ENCODE assay signal across 1 cellular context in the genomic region with DNA sequence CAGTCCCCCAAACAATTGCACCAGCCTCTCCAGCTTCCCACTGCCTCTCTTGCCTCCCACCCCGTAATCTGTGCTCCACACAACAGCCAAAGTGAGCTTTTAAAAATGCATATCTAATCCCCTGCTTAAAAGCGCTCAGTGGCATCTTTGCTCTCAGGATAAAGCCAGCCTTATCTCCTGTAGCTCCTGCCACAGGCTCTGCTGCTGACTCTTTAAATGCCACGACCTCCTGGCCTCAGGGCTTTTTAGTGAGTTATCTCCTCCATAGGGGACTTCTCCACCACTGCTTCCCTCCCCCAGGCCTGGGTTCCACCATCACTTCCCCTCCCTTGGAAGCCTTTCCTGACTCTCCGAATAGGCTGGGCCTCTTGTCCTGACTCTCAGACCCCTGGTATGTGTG.
TF ChIP-seq lines count a peak whose summit lies in the region.

No MANE protein-coding gene starts in this region.

TF ChIP-seq in K562, 482 proteins besides CTCF, POLR2A, EP300 and RAD21 (continued from another document and continues in another):
- no peak for TF ChIP-seq BRF2 (IDR thresholded peaks at IDR 0.05; ENCODE audit: borderline replicate concordance, insufficient read depth, insufficient read length)
- no peak for TF ChIP-seq ZNF699 (CRISPR knock-in tag; IDR thresholded peaks at IDR 0.05; ENCODE audit: insufficient replicate concordance)
- TF ChIP-seq ZNF324 (CRISPR knock-in tag; IDR thresholded peaks at IDR 0.05) = no peak
- TF ChIP-seq SNRNP70 (optimal IDR thresholded peaks at IDR 0.05; ENCODE audit: low read depth, low read length) = no peak
- TF ChIP-seq ZBTB8A (IDR thresholded peaks at IDR 0.05; ENCODE audit: partially characterized antibody) = no peak
- TF ChIP-seq PURB (CRISPR knock-in tag; IDR thresholded peaks at IDR 0.05; ENCODE audit: low read depth) = no peak
- TF ChIP-seq PRMT5 (CRISPR knock-in tag; IDR thresholded peaks at IDR 0.05) = no peak
- peak; percentile 62; the same call in 1 of the 2 replicates for TF ChIP-seq ZNF395 (CRISPR knock-in tag; IDR thresholded peaks at IDR 0.05)
- TF ChIP-seq, protein P1, sequence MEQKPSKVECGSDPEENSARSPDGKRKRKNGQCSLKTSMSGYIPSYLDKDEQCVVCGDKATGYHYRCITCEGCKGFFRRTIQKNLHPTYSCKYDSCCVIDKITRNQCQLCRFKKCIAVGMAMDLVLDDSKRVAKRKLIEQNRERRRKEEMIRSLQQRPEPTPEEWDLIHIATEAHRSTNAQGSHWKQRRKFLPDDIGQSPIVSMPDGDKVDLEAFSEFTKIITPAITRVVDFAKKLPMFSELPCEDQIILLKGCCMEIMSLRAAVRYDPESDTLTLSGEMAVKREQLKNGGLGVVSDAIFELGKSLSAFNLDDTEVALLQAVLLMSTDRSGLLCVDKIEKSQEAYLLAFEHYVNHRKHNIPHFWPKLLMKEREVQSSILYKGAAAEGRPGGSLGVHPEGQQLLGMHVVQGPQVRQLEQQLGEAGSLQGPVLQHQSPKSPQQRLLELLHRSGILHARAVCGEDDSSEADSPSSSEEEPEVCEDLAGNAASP (IDR thresholded peaks at IDR 0.05) = no peak
- no peak for TF ChIP-seq TOE1 (IDR thresholded peaks at IDR 0.05; ENCODE audit: borderline replicate concordance)
- no peak for TF ChIP-seq TOE1 (CRISPR knock-in tag; IDR thresholded peaks at IDR 0.05; ENCODE audit: borderline replicate concordance, low read depth)
- TF ChIP-seq KDM5B (IDR thresholded peaks at IDR 0.05; ENCODE audit: insufficient replicate concordance, low read depth, low read length) = no peak
- no peak for TF ChIP-seq RBM22 (IDR thresholded peaks at IDR 0.05; ENCODE audit: low read depth, low read length, poor library complexity, severe bottlenecking)
- TF ChIP-seq POU5F1 (IDR thresholded peaks at IDR 0.05; ENCODE audit: borderline replicate concordance, low read depth, low read length, partially characterized antibody) = no peak
- TF ChIP-seq TFAP4 (CRISPR knock-in tag; IDR thresholded peaks at IDR 0.05; ENCODE audit: borderline replicate concordance) = peak; percentile 30; the same call in 1 of the 2 replicates
- TF ChIP-seq, protein P2, sequence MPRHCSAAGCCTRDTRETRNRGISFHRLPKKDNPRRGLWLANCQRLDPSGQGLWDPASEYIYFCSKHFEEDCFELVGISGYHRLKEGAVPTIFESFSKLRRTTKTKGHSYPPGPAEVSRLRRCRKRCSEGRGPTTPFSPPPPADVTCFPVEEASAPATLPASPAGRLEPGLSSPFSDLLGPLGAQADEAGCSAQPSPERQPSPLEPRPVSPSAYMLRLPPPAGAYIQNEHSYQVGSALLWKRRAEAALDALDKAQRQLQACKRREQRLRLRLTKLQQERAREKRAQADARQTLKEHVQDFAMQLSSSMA (CRISPR knock-in tag; IDR thresholded peaks at IDR 0.05) = no peak
- no peak for TF ChIP-seq NFE2 (IDR thresholded peaks at IDR 0.05; ENCODE audit: low read depth)
- TF ChIP-seq ZNF134 (CRISPR knock-in tag; conservative IDR thresholded peaks at IDR 0.05) = no peak
- TF ChIP-seq WHSC1 (IDR thresholded peaks at IDR 0.05; ENCODE audit: low read length) = no peak
- TF ChIP-seq C11orf30 (IDR thresholded peaks at IDR 0.05; ENCODE audit: low read depth) = no peak
- no peak for TF ChIP-seq ZNF232 (CRISPR knock-in tag; IDR thresholded peaks at IDR 0.05)
- TF ChIP-seq MYC (IDR thresholded peaks at IDR 0.05; ENCODE audit: low read depth, low read length) = no peak
- no peak for TF ChIP-seq MYC (CRISPR knock-in tag; IDR thresholded peaks at IDR 0.05; ENCODE audit: borderline replicate concordance, low read depth)
- no peak for TF ChIP-seq TFE3 (CRISPR knock-in tag; IDR thresholded peaks at IDR 0.05)
- no peak for TF ChIP-seq RHOXF2B (CRISPR knock-in tag; conservative IDR thresholded peaks at IDR 0.05)
- TF ChIP-seq FOXO4 (CRISPR knock-in tag; IDR thresholded peaks at IDR 0.05) = no peak
- peak; percentile 75 for TF ChIP-seq BHLHE40 (IDR thresholded peaks at IDR 0.05; ENCODE audit: low read length)
- TF ChIP-seq NEUROD1 (IDR thresholded peaks at IDR 0.05; ENCODE audit: borderline replicate concordance, low read depth, low read length, partially characterized antibody) = peak; percentile 18
- TF ChIP-seq KDM2B (CRISPR knock-in tag; IDR thresholded peaks at IDR 0.05) = no peak
- TF ChIP-seq KLF10 (CRISPR knock-in tag; IDR thresholded peaks at IDR 0.05) = no peak
- TF ChIP-seq RCOR1 (IDR thresholded peaks at IDR 0.05; ENCODE audit: borderline replicate concordance in 1 of 2, low read depth in 2 of 2, low read length in 2 of 2) = peak; percentile 94 to 99
- TF ChIP-seq HBP1 (CRISPR knock-in tag; IDR thresholded peaks at IDR 0.05) = no peak
- TF ChIP-seq ZNF431 (CRISPR knock-in tag; IDR thresholded peaks at IDR 0.05) = no peak
- TF ChIP-seq, protein P3, sequence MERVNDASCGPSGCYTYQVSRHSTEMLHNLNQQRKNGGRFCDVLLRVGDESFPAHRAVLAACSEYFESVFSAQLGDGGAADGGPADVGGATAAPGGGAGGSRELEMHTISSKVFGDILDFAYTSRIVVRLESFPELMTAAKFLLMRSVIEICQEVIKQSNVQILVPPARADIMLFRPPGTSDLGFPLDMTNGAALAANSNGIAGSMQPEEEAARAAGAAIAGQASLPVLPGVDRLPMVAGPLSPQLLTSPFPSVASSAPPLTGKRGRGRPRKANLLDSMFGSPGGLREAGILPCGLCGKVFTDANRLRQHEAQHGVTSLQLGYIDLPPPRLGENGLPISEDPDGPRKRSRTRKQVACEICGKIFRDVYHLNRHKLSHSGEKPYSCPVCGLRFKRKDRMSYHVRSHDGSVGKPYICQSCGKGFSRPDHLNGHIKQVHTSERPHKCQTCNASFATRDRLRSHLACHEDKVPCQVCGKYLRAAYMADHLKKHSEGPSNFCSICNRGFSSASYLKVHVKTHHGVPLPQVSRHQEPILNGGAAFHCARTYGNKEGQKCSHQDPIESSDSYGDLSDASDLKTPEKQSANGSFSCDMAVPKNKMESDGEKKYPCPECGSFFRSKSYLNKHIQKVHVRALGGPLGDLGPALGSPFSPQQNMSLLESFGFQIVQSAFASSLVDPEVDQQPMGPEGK (CRISPR knock-in tag; IDR thresholded peaks at IDR 0.05; ENCODE audit: borderline replicate concordance) = no peak
- no peak for TF ChIP-seq FOS (IDR thresholded peaks at IDR 0.05; ENCODE audit: extremely low read depth, insufficient read length)
- no peak for TF ChIP-seq USF1 (CRISPR knock-in tag; IDR thresholded peaks at IDR 0.05)
- TF ChIP-seq POLR2AphosphoS5 (IDR thresholded peaks at IDR 0.05; ENCODE audit: control insufficient read depth, insufficient read depth, low read depth, low read length) = peak; percentile 93
- TF ChIP-seq, protein P4, sequence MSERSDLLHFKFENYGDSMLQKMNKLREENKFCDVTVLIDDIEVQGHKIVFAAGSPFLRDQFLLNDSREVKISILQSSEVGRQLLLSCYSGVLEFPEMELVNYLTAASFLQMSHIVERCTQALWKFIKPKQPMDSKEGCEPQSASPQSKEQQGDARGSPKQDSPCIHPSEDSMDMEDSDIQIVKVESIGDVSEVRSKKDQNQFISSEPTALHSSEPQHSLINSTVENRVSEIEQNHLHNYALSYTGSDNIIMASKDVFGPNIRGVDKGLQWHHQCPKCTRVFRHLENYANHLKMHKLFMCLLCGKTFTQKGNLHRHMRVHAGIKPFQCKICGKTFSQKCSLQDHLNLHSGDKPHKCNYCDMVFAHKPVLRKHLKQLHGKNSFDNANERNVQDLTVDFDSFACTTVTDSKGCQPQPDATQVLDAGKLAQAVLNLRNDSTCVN (CRISPR knock-in tag; IDR thresholded peaks at IDR 0.05) = no peak
- no peak for TF ChIP-seq HMG20A (CRISPR knock-in tag; conservative IDR thresholded peaks at IDR 0.05)
- 0 out of 2 replicates have a peak, but pooled peaks have one; percentile 69 for TF ChIP-seq TARDBP (IDR thresholded peaks at IDR 0.05)
- no peak for TF ChIP-seq TBP (optimal IDR thresholded peaks at IDR 0.05; ENCODE audit: low read depth, low read length)
- no peak for TF ChIP-seq SIN3A (IDR thresholded peaks at IDR 0.05; ENCODE audit: borderline replicate concordance in 2 of 2, control insufficient read depth in 1 of 2, low read depth in 2 of 2, low read length in 2 of 2)
- TF ChIP-seq RBM34 (IDR thresholded peaks at IDR 0.05; ENCODE audit: borderline replicate concordance, insufficient read depth, low read length) = no peak
